Comparison of ENCODE assay signal across 24 cellular contexts in the genomic region with DNA sequence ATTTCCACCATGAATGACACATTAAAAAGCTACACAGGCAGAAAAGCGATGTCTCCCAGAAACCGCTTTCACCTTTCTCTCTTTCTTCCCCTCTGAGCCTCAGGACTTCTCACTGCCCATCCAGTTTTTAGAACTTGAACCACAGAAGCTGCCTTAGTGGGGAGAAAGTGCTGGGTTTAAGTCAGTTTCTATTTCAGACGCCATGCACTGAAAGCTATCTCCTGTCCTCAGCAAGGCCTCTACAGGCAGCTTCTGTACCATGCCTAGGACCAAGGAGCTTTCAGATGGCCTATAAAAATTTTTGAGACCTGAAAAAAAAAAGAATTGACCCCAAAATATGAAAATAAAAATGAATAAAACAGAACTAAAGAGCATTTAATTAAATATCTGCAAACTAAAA.
"Had no signal": no experiment of that assay in that cellular context is flagged by ENCODE, and none has a peak within 500 bp of the region (broad histone marks: within the 10 kb centered on the region; RNA-seq: fewer than 3 reads in every experiment).

No MANE protein-coding gene starts in this region.

- H3K27ac ChIP-seq: RWPE1 had no signal

- H3K9me2 ChIP-seq: SK-N-SH had no signal

- ATAC-seq: Panc1, PC-3, T-cell had no signal

- DNase-seq: IMR-90; Kasumi-1; KG1; MV-4-11; NCI-H1048; NCI-H1105; NCI-H1417; NCI-H1436 treated with DMSO at 0.1 percent for 48 hours; NCI-H1694; NCI-H187 treated with DMSO at 0.1 percent for 48 hours; NCI-H2029 treated with DMSO at 0.1 percent for 48 hours; NCI-H2171 treated with DMSO at 0.1 percent for 48 hours; NCI-H345; NCI-H446 treated with DMSO at 0.1 percent for 48 hours; NCI-H510A treated with DMSO at 0.1 percent for 48 hours; NCI-H526; NK-92 treated with Interleukin-12 subunit alpha and Interleukin-12 subunit beta, amount 100 ng/mL, for 24 hours; PC-3; SHP77; SK-N-SH; SW 1271; T-cell had no signal

- H3K9ac ChIP-seq: SK-N-SH had no signal

- H3K9me3 ChIP-seq: SK-N-SH had no signal

- H3K4me2 ChIP-seq: SK-N-SH had no signal
